ENCODE assay signal across 29 cellular contexts in the genomic region with DNA sequence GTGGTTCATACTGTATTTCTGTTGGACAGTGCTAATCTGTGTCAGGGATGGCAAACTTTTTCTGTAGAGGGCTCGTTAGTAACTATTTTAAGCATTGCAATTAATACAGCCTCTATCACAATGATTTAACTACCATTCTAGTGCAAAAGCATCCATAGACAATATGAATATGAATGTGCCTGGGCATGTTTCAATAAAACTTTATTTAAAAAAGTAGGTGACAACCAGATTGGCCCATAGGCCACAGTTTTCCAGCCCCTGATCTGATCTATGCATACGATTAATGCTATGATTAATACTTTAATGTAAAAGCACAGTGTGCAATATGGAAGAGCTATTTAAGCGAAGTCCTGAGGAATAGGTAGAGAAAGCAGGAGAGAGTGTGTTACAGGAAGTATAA. TPM values are rescaled to one million over a fixed set of nuclear protein-coding genes. Genes with fewer than 3 reads are reported as not detected.
"Had no signal": no experiment of that assay in that cellular context is flagged by ENCODE, and none has a peak within 500 bp of the region (broad histone marks: within the 10 kb centered on the region; RNA-seq: fewer than 3 reads in every experiment).

No MANE protein-coding gene starts in this region.

- FAIRE-seq: urothelium cell line had no signal

- H3K27ac Mint-ChIP-seq: stimulated activated effector memory CD8-positive, alpha-beta T cell treated with anti-CD3 and anti-CD28 coated beads, Interleukin-12 subunit alpha, Interleukin-12 subunit beta, amount 100 ng/mL, for 72 hours; stimulated activated memory B cell treated with anti-CD40 and anti-IgM and Interleukin-4, amounts not matched to agents 10 μg/mL and 1 μg/mL and 100 μg/mL, for 72 hours; stimulated activated naive B cell treated with anti-CD40 and anti-IgM and Interleukin-4, amounts not matched to agents 10 μg/mL and 1 μg/mL and 100 μg/mL, for 72 hours; stimulated activated naive CD8-positive, alpha-beta T cell treated with anti-CD3 and anti-CD28 coated beads, Interleukin-15, Interleukin-2, amounts not matched to agents 100 ng/mL and 50 ng/mL, for 24 hours; type B pancreatic cell had no signal

- H3K36me3 ChIP-seq: stomach, suprapubic skin, thoracic aorta, thyroid gland, tibial artery, tibial nerve, transverse colon, upper lobe of left lung, upper lobe of right lung, uterus, vagina had no signal

- H3K4me3 Mint-ChIP-seq: stimulated activated effector memory CD8-positive, alpha-beta T cell treated with anti-CD3 and anti-CD28 coated beads, Interleukin-12 subunit alpha, Interleukin-12 subunit beta, amount 100 ng/mL, for 72 hours; stimulated activated memory B cell treated with anti-CD40 and anti-IgM and Interleukin-4, amounts not matched to agents 10 μg/mL and 1 μg/mL and 100 μg/mL, for 72 hours; stimulated activated naive B cell treated with anti-CD40 and anti-IgM and Interleukin-4, amounts not matched to agents 10 μg/mL and 1 μg/mL and 100 μg/mL, for 72 hours; stimulated activated naive CD8-positive, alpha-beta T cell treated with anti-CD3 and anti-CD28 coated beads, Interleukin-15, amount 100 ng/mL, for 72 hours; stimulated activated naive CD8-positive, alpha-beta T cell treated with anti-CD3 and anti-CD28 coated beads, Interleukin-15, Interleukin-2, amounts not matched to agents 100 ng/mL and 50 ng/mL, for 24 hours; type B pancreatic cell had no signal

- H3K4me1 ChIP-seq: stomach, suprapubic skin, testis, thyroid gland, tibial artery, tibial nerve, transverse colon, upper lobe of left lung, upper lobe of right lung, uterus, vagina had no signal

- H3K36me3 Mint-ChIP-seq: stimulated activated effector memory CD8-positive, alpha-beta T cell treated with anti-CD3 and anti-CD28 coated beads, Interleukin-12 subunit alpha, Interleukin-12 subunit beta, amount 100 ng/mL, for 72 hours; type B pancreatic cell had no signal

- DNase-seq: stimulated activated CD4-positive, alpha-beta T cell treated with anti-CD3 and anti-CD28 coated beads, Interleukin-2, amount 100 ng/mL, for 48 hours; stimulated activated CD4-positive, alpha-beta T cell treated with anti-CD3 and anti-CD28 coated beads, Interleukin-4, amount 100 ng/mL, for 1 hour; stimulated activated CD4-positive, alpha-beta T cell treated with anti-CD3 and anti-CD28 coated beads, Interleukin-4, amount 100 ng/mL, for 24 hours; stimulated activated CD4-positive, alpha-beta T cell treated with anti-CD3 and anti-CD28 coated beads, Interleukin-4, amount 100 ng/mL, for 4 hours; stimulated activated CD8-positive, alpha-beta memory T cell treated with anti-CD3 and anti-CD28 coated beads, Interleukin-4, amount 100 ng/mL, for 48 hours; stimulated activated naive B cell treated with anti-CD40 and anti-IgM and Interleukin-4, amounts not matched to agents 10 μg/mL and 1 μg/mL and 100 μg/mL, for 72 hours; stimulated activated naive CD4-positive, alpha-beta T cell; stimulated activated naive CD4-positive, alpha-beta T cell treated with Interleukin-2 at 50 U/mL for 16 hours; stimulated activated naive CD8-positive, alpha-beta T cell treated with anti-CD3 and anti-CD28 coated beads, Interleukin-15, amount 100 ng/mL, for 72 hours; stimulated activated naive CD8-positive, alpha-beta T cell treated with anti-CD3 and anti-CD28 coated beads, Interleukin-15, Interleukin-2, amounts not matched to agents 100 U/mL and 50 U/mL, for 24 hours; stomach; substantia nigra; testis; thyroid gland; tibial artery; transverse colon; trophoblast cell; upper lobe of left lung; upper lobe of right lung; uterus had no signal

- H3K27me3 ChIP-seq: stomach, suprapubic skin, testis, thyroid gland, tibial artery, tibial nerve, transverse colon, upper lobe of left lung, upper lobe of right lung, uterus, vagina had no signal

- ATAC-seq: stimulated activated effector memory CD8-positive, alpha-beta T cell treated with anti-CD3 and anti-CD28 coated beads, Interleukin-12 subunit alpha, Interleukin-12 subunit beta, amount 100 ng/mL, for 72 hours; stimulated activated memory B cell treated with anti-CD40 and anti-IgM and Interleukin-4, amounts not matched to agents 10 μg/mL and 1 μg/mL and 100 μg/mL, for 72 hours; stimulated activated naive B cell treated with anti-CD40 and anti-IgM and Interleukin-4, amounts not matched to agents 10 μg/mL and 1 μg/mL and 100 μg/mL, for 72 hours; stimulated activated naive CD8-positive, alpha-beta T cell treated with anti-CD3 and anti-CD28 coated beads, Interleukin-15, amount 100 ng/mL, for 72 hours; stimulated activated naive CD8-positive, alpha-beta T cell treated with anti-CD3 and anti-CD28 coated beads, Interleukin-15, Interleukin-2, amounts not matched to agents 100 U/mL and 50 U/mL, for 24 hours; upper lobe of right lung had no signal

- H3K4me3 ChIP-seq: stomach, suprapubic skin, testis, thoracic aorta, thyroid gland, tibial artery, tibial nerve, transverse colon, upper lobe of left lung, upper lobe of right lung, uterus, vagina had no signal

- H3K27ac ChIP-seq: stomach, suprapubic skin, testis, thoracic aorta, thyroid gland, tibial artery, tibial nerve, transverse colon, upper lobe of left lung, upper lobe of right lung, uterus, vagina had no signal

- H3K9me3 ChIP-seq: testis, thyroid gland, upper lobe of right lung, uterus, vagina had no signal

- H3K4me1 Mint-ChIP-seq: stimulated activated effector memory CD8-positive, alpha-beta T cell treated with anti-CD3 and anti-CD28 coated beads, Interleukin-12 subunit alpha, Interleukin-12 subunit beta, amount 100 ng/mL, for 72 hours; stimulated activated memory B cell treated with anti-CD40 and anti-IgM and Interleukin-4, amounts not matched to agents 10 μg/mL and 1 μg/mL and 100 μg/mL, for 72 hours; stimulated activated naive B cell treated with anti-CD40 and anti-IgM and Interleukin-4, amounts not matched to agents 10 μg/mL and 1 μg/mL and 100 μg/mL, for 72 hours; stimulated activated naive CD8-positive, alpha-beta T cell treated with anti-CD3 and anti-CD28 coated beads, Interleukin-15, amount 100 ng/mL, for 72 hours had no signal

- H3K27me3 Mint-ChIP-seq: stimulated activated naive CD8-positive, alpha-beta T cell treated with anti-CD3 and anti-CD28 coated beads, Interleukin-15, amount 100 ng/mL, for 72 hours; stimulated activated naive CD8-positive, alpha-beta T cell treated with anti-CD3 and anti-CD28 coated beads, Interleukin-15, Interleukin-2, amounts not matched to agents 100 ng/mL and 50 ng/mL, for 24 hours; type B pancreatic cell had no signal

RNA-seq across cellular contexts. Expression of a gene that starts 29.6 kb away (rescaled TPM):
- total RNA-seq: suprapubic skin, thyroid gland, vagina had no signal
